In the genomic region with DNA sequence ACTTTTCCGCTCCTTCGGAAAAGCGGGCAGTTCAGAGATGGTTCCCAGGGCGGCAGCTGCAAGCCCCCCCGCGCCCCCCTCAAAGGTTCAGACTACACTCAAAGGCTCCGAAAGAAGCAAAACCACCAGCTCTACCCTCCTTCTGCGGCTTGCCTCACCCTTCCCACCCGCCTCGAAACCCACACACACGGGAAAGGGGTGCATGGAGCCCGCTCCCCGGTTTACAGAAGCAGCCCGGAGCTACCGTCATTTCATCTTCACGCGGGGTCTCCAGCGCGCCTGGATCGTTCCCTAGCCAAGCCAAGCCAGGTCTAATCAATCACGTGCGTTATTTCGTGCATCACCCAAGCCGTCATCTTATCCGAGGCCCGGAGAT, we compare ENCODE assay signal across 9 cellular contexts. TPM values are rescaled to one million over a fixed set of nuclear protein-coding genes. Genes with fewer than 3 reads are reported as not detected.
DNase-seq lines count a peak whose midpoint lies in the region; ATAC-seq and TF ChIP-seq lines count a peak whose summit lies in the region.
"Had no signal": no experiment of that assay in that cellular context is flagged by ENCODE, and none has a peak within 500 bp of the region (broad histone marks: within the 10 kb centered on the region; RNA-seq: fewer than 3 reads in every experiment).

No MANE protein-coding gene starts in this region.

- no peak overlapping the region for H3K27ac Mint-ChIP-seq in mesothelial cell of epicardium
- H3K27ac Mint-ChIP-seq: HFFc6 had no signal

- no peak overlapping the region for H3K4me2 ChIP-seq in mammary epithelial cell (ENCODE audit: insufficient read depth, low read depth, low read length)

- H3K4me3 Mint-ChIP-seq in mesothelial cell of epicardium: peak overlapping the region; percentile 87
- H3K4me3 Mint-ChIP-seq: HFFc6 had no signal

- CTCF ChIA-PET in mammary epithelial cell (lab: Charles Lee; ENCODE audit: low non-redundant PET): no interaction called here

- DNase-seq in NCI-H146 (lab: John Stamatoyannopoulos, UW) (peak; percentile 9), NCI-H146 treated with DMSO at 0.1 percent for 48 hours (lab: John Stamatoyannopoulos, UW; ENCODE audit: unreplicated experiment) (no peak), mammary epithelial cell (no peak), mesothelial cell of epicardium (ENCODE audit: low spot score in 2 of 2, unreplicated experiment in 2 of 2) (no peak), thoracic aorta (ENCODE audit: low spot score) (no peak), NCI-H524 treated with DMSO at 0.1 percent for 48 hours (lab: John Stamatoyannopoulos, UW) (no peak), ACHN (no peak)
- DNase-seq: HFFc6 had no signal

- H4K20me1 ChIP-seq in mammary epithelial cell (ENCODE audit: insufficient read depth, low read length): no peaks in the 10 kb centered on the region

- TF ChIP-seq CTCF in mammary epithelial cell (conservative IDR thresholded peaks at IDR 0.05 in 1 of 2, IDR thresholded peaks at IDR 0.05 in 1 of 2; ENCODE audit: extremely low read depth in 1 of 2, insufficient read depth in 1 of 2, low read depth in 1 of 2, low read length in 2 of 2) (no peak), mesothelial cell of epicardium (IDR thresholded peaks at IDR 0.05; ENCODE audit: unreplicated experiment) (no peak), thoracic aorta (IDR thresholded peaks at IDR 0.05) (no peak)

- H3K9me3 ChIP-seq in mammary epithelial cell (replicated peaks; ENCODE audit: insufficient read depth, low read length): no peaks in the 10 kb centered on the region
- H3K9me3 ChIP-seq in thoracic aorta: no peaks in the 10 kb centered on the region

- H3K9me3 Mint-ChIP-seq in mesothelial cell of epicardium: no peaks in the 10 kb centered on the region
- H3K9me3 Mint-ChIP-seq: HFFc6 had no signal

- no peaks in the 10 kb centered on the region for H3K36me3 Mint-ChIP-seq in mesothelial cell of epicardium

- 12% methylated on average over 14 of the region's 26 CpGs for WGBS in mammary epithelial cell (ENCODE audit: low coverage, missing lambda C conversion rate)

- no peak overlapping the region for H3K9ac ChIP-seq in mammary epithelial cell (ENCODE audit: insufficient read depth, low read length)

- H3K27ac ChIP-seq in mammary epithelial cell (ENCODE audit: insufficient read depth, low read depth, low read length) (no peak overlapping the region), thoracic aorta (no peak overlapping the region)

- H3K4me1 ChIP-seq in mammary epithelial cell (ENCODE audit: insufficient read depth, low read length): peaks cover 5% of the 10 kb centered on the region
- no peaks in the 10 kb centered on the region for H3K4me1 ChIP-seq in thoracic aorta (ENCODE audit: control insufficient read depth in 1 of 2, low read depth in 2 of 2)

- H3K4me3 ChIP-seq in mammary epithelial cell (replicated peaks in 1 of 3; ENCODE audit: insufficient read depth in 1 of 3, low read depth in 2 of 3, low read length in 3 of 3) (no peak overlapping the region), thoracic aorta (peak overlapping the region; percentile 21)

- in situ Hi-C loops in mammary epithelial cell (cut with MboI; ENCODE audit: low sequenced_read_pairs in 2 of 2) (loop anchor here in 1 of 2 donors (10.0 kb wide), 1 partner anchor 203 kb away; no protein-coding TSS in a partner anchor), ACHN (cut with HindIII; ENCODE audit: low pct_ligation_motif_present, low pct_unique_long_range_greater_than_20kb, low sequenced_read_pairs) (no loop called here)

- dilution Hi-C loops in mammary epithelial cell (cut with HindIII; ENCODE audit: low sequenced_read_pairs): no loop called here

- H3K27me3 Mint-ChIP-seq in mesothelial cell of epicardium (ENCODE audit: low read depth): peaks cover 48% of the 10 kb centered on the region

- H3K27me3 ChIP-seq in mammary epithelial cell (ENCODE audit: insufficient read depth, low read length) (peaks cover 17% of the 10 kb centered on the region), thoracic aorta (replicated peaks; ENCODE audit: insufficient read depth) (no peaks in the 10 kb centered on the region)

- ATAC-seq in thoracic aorta (ENCODE audit: insufficient number of reproducible peaks, low FRiP score, low read depth) (no peak), GM18907 (IDR thresholded peaks at IDR 0.05; ENCODE audit: unreplicated experiment) (no peak)

- peaks cover 19% of the 10 kb centered on the region for H3K4me1 Mint-ChIP-seq in mesothelial cell of epicardium

- intact Hi-C loops in mammary epithelial cell (cut with micrococcal nuclease): no loop called here

- H3K36me3 ChIP-seq in mammary epithelial cell (ENCODE audit: insufficient read depth, low read length) (no peaks in the 10 kb centered on the region), thoracic aorta (no peaks in the 10 kb centered on the region)

- BruUV-seq in mammary epithelial cell (replicated peaks; lab: Mats Ljungman, UMichigan): no TSS peak

- peak overlapping the region; percentile 62 for H2AFZ ChIP-seq in mammary epithelial cell (ENCODE audit: low read depth, low read length)

- no peaks in the 10 kb centered on the region for H3K79me2 ChIP-seq in mammary epithelial cell (ENCODE audit: insufficient read depth, low read length)

RNA-seq across cellular contexts. Expression of a gene that starts 1.2 kb away (rescaled TPM):
- 1 to 10 TPM in 1 of 2 donors, not detected in 1; 3.2 TPM for total RNA-seq in mammary epithelial cell
- 0.15 TPM for polyA plus RNA-seq in mammary epithelial cell
- not detected for polyA minus RNA-seq in mammary epithelial cell
- total RNA-seq in mesothelial cell of epicardium: 22.0 to 24.6 TPM (median 23.5 TPM) in 3 replicates
- total RNA-seq in thoracic aorta: 1 to 10 TPM in 1 of 2 donors, under 1 TPM in 1; 0.95 to 2.7 TPM
- total RNA-seq: HFFc6 had no signal
